Comparison of ENCODE assay signal across 8 cellular contexts in the genomic region with DNA sequence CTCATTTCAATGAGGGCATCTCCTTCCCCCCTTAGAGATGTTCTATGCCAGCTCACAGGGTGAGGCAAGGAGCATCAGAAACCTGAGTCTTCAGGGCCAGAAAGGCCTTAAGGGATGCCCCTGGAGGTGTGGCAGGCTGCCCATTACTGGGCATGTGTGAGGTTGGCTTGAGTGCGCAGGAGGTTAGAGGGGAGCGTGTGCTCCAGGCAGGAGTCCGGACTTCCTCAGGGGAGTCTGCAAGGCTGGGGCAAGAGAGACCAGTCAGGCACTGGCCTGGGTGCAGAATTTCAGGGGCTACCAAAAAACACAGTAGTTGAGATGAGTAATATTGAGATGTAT. TPM values are rescaled to one million over a fixed set of nuclear protein-coding genes. Genes with fewer than 3 reads are reported as not detected.
DNase-seq lines count a peak whose midpoint lies in the region; ATAC-seq, FAIRE-seq and TF ChIP-seq lines count a peak whose summit lies in the region.

No MANE protein-coding gene starts in this region.

- no peak overlapping the region for H3K27ac ChIP-seq in testis

- H3K4me1 ChIP-seq in testis, result peaks cover 25% of the 10 kb centered on the region

- peak overlapping the region; percentile 66 to 76 for H3K4me3 ChIP-seq in testis

- no peak for TF ChIP-seq CTCF in testis (IDR thresholded peaks at IDR 0.05)

- no peak for FAIRE-seq in frontal cortex (lab: Jason Lieb, UNC)

- WGBS in testis, 2 donors, result 59 to 60% methylated on average over 3 of the region's 3 CpGs

- no peaks in the 10 kb centered on the region for H3K36me3 ChIP-seq in testis (ENCODE audit: low read depth, missing control alignments)

- peak overlapping the region; percentile 42 for H3K27ac Mint-ChIP-seq in activated CD4-positive, alpha-beta T cell treated with anti-CD3 and anti-CD28 coated beads for 36 hours
- H3K27ac Mint-ChIP-seq in activated T-helper 2 cell treated with anti-CD3 and anti-CD28 coated beads, Interferon-gamma antibody, Interleukin-2, Interleukin-4, amounts not matched to agents 10 μg/mL and 5 μg/mL and 100 μg/mL, durations not matched to agents 14 hours and 24 hours and 36 hours, result no peak overlapping the region
- no peak overlapping the region for H3K27ac Mint-ChIP-seq in immature natural killer cell

- H3K9me3 Mint-ChIP-seq in activated CD4-positive, alpha-beta T cell treated with anti-CD3 and anti-CD28 coated beads for 36 hours (ENCODE audit: low read depth), result no peaks in the 10 kb centered on the region
- no peaks in the 10 kb centered on the region for H3K9me3 Mint-ChIP-seq in activated T-helper 2 cell treated with anti-CD3 and anti-CD28 coated beads, Interferon-gamma antibody, Interleukin-2, Interleukin-4, amounts not matched to agents 10 μg/mL and 5 μg/mL and 100 μg/mL, durations not matched to agents 14 hours and 24 hours and 36 hours
- no peaks in the 10 kb centered on the region for H3K9me3 Mint-ChIP-seq in immature natural killer cell

- H3K27me3 ChIP-seq in testis, result no peaks in the 10 kb centered on the region

- H3K36me3 Mint-ChIP-seq in activated CD4-positive, alpha-beta T cell treated with anti-CD3 and anti-CD28 coated beads for 36 hours (ENCODE audit: low read depth), result no peaks in the 10 kb centered on the region
- H3K36me3 Mint-ChIP-seq in activated T-helper 2 cell treated with anti-CD3 and anti-CD28 coated beads, Interferon-gamma antibody, Interleukin-2, Interleukin-4, amounts not matched to agents 10 μg/mL and 5 μg/mL and 100 μg/mL, durations not matched to agents 14 hours and 24 hours and 36 hours (ENCODE audit: low read depth), result no peaks in the 10 kb centered on the region
- H3K36me3 Mint-ChIP-seq in immature natural killer cell, result no peaks in the 10 kb centered on the region

- POLR2A ChIA-PET in activated CD4-positive, alpha-beta T cell treated with anti-CD3 and anti-CD28 coated beads for 36 hours (lab: Charles Lee), result interaction anchor here (0.7 kb wide), 1 partner anchor 797 kb away, joined by 3 read pairs; no protein-coding TSS in a partner anchor

- CTCF ChIA-PET in activated CD4-positive, alpha-beta T cell treated with anti-CD3 and anti-CD28 coated beads for 36 hours (lab: Charles Lee), result interaction anchor here (0.7 to 1.9 kb wide), 17 partner anchors 8 to 55 kb away, joined by 3 to 12 read pairs (median 5); a partner anchor contains a TSS

- peak overlapping the region; percentile 72 for H3K4me3 Mint-ChIP-seq in activated CD4-positive, alpha-beta T cell treated with anti-CD3 and anti-CD28 coated beads for 36 hours
- H3K4me3 Mint-ChIP-seq in activated T-helper 2 cell treated with anti-CD3 and anti-CD28 coated beads, Interferon-gamma antibody, Interleukin-2, Interleukin-4, amounts not matched to agents 10 μg/mL and 5 μg/mL and 100 μg/mL, durations not matched to agents 14 hours and 24 hours and 36 hours (ENCODE audit: low read depth), result peak overlapping the region; percentile 69
- H3K4me3 Mint-ChIP-seq in immature natural killer cell, result peak overlapping the region; percentile 59 to 74 (median 66)

- intact Hi-C loops in activated CD4-positive, alpha-beta T cell treated with anti-CD3 and anti-CD28 coated beads for 36 hours (cut with DNase I, micrococcal nuclease), result loop anchor here (5.0 kb wide), 2 partner anchors 39 to 56 kb away; a partner anchor contains a TSS
- intact Hi-C loops in activated T-helper 2 cell treated with anti-CD3 and anti-CD28 coated beads, Interferon-gamma antibody, Interleukin-2, Interleukin-4, amounts not matched to agents 10 μg/mL and 5 μg/mL and 100 μg/mL, durations not matched to agents 14 hours and 24 hours and 36 hours (cut with micrococcal nuclease), result no loop called here
- intact Hi-C loops in testis (cut with DNase I; ENCODE audit: low total_unique reads), result no loop called here

- DNase-seq in activated CD4-positive, alpha-beta T cell treated with anti-CD3 and anti-CD28 coated beads for 36 hours, result no peak
- DNase-seq in activated CD4-positive, alpha-beta T cell treated with anti-CD3 and anti-CD28 coated beads for 1 hour, result no peak
- no peak for DNase-seq in activated T-helper 2 cell treated with anti-CD3 and anti-CD28 coated beads, Interferon-gamma antibody, Interleukin-2, Interleukin-4, amounts not matched to agents 10 μg/mL and 5 μg/mL and 100 μg/mL, durations not matched to agents 14 hours and 24 hours and 36 hours (ENCODE audit: low spot score)
- no peak for DNase-seq in immature natural killer cell
- DNase-seq in testis, result no peak
- DNase-seq in frontal cortex (ENCODE audit: low spot score in 2 of 2), result no peak

- H3K4me1 Mint-ChIP-seq in activated CD4-positive, alpha-beta T cell treated with anti-CD3 and anti-CD28 coated beads for 36 hours, result peaks cover 35% of the 10 kb centered on the region
- peaks cover 20% of the 10 kb centered on the region for H3K4me1 Mint-ChIP-seq in activated T-helper 2 cell treated with anti-CD3 and anti-CD28 coated beads, Interferon-gamma antibody, Interleukin-2, Interleukin-4, amounts not matched to agents 10 μg/mL and 5 μg/mL and 100 μg/mL, durations not matched to agents 14 hours and 24 hours and 36 hours (ENCODE audit: low read depth)
- peaks cover 6 to 17% of the 10 kb centered on the region in 2 donors for H3K4me1 Mint-ChIP-seq in immature natural killer cell

- H3K27me3 Mint-ChIP-seq in activated CD4-positive, alpha-beta T cell treated with anti-CD3 and anti-CD28 coated beads for 36 hours, result no peaks in the 10 kb centered on the region
- peaks cover 9% of the 10 kb centered on the region for H3K27me3 Mint-ChIP-seq in activated T-helper 2 cell treated with anti-CD3 and anti-CD28 coated beads, Interferon-gamma antibody, Interleukin-2, Interleukin-4, amounts not matched to agents 10 μg/mL and 5 μg/mL and 100 μg/mL, durations not matched to agents 14 hours and 24 hours and 36 hours (ENCODE audit: low read depth)
- peaks cover 11 to 16% (median 12%) of the 10 kb centered on the region in 3 donors for H3K27me3 Mint-ChIP-seq in immature natural killer cell (ENCODE audit: low read depth in 3 of 3)

- TF ChIP-seq POLR2A in testis (IDR thresholded peaks at IDR 0.05), result no peak

- no peaks in the 10 kb centered on the region for H3K9me3 ChIP-seq in testis

- peak; percentile 1 for ATAC-seq in activated CD4-positive, alpha-beta T cell treated with anti-CD3 and anti-CD28 coated beads for 36 hours
- ATAC-seq in HG03565 (IDR thresholded peaks at IDR 0.05; ENCODE audit: unreplicated experiment), result no peak
- ATAC-seq in HG03439 (IDR thresholded peaks at IDR 0.05; ENCODE audit: unreplicated experiment), result no peak

RNA-seq across cellular contexts. Expression of a gene that starts 1.9 kb away (rescaled TPM):
- total RNA-seq in activated CD4-positive, alpha-beta T cell treated with anti-CD3 and anti-CD28 coated beads for 36 hours, result 1 to 10 TPM; 1.9 to 2.5 TPM
- 0.84 and 0.99 TPM in 2 replicates for total RNA-seq in activated T-helper 2 cell treated with anti-CD3 and anti-CD28 coated beads, Interferon-gamma antibody, Interleukin-2, Interleukin-4, amounts not matched to agents 10 μg/mL and 5 μg/mL and 100 μg/mL, durations not matched to agents 14 hours and 24 hours and 36 hours
- 1 to 10 TPM in 1 of 3 donors, under 1 TPM in 1, not detected in 1; 0.98 to 1.1 TPM for polyA plus RNA-seq in immature natural killer cell
- total RNA-seq in testis, result 10 to 100 TPM; 13.9 to 14.9 TPM
- polyA plus RNA-seq in testis (ENCODE audit: insufficient read depth, low read depth, low replicate concordance), result 56.8 TPM
- total RNA-seq in frontal cortex, result 2.4 TPM

RNA-seq across cellular contexts. Expression of a gene that starts 54.8 kb away (rescaled TPM):
- not detected for total RNA-seq in activated CD4-positive, alpha-beta T cell treated with anti-CD3 and anti-CD28 coated beads for 36 hours
- total RNA-seq in activated T-helper 2 cell treated with anti-CD3 and anti-CD28 coated beads, Interferon-gamma antibody, Interleukin-2, Interleukin-4, amounts not matched to agents 10 μg/mL and 5 μg/mL and 100 μg/mL, durations not matched to agents 14 hours and 24 hours and 36 hours, result not detected in 2 replicates
- not detected for polyA plus RNA-seq in immature natural killer cell
- 10 to 100 TPM; 17.9 to 47.6 TPM for total RNA-seq in testis
- polyA plus RNA-seq in testis (ENCODE audit: insufficient read depth, low read depth, low replicate concordance), result 80.2 TPM
- total RNA-seq in frontal cortex, result not detected

Comparison
In these comparisons a context has a peak if more than half of its experiments do, and no peak if none do; other contexts are left out.
1. RNA of a gene that starts 54.8 kb away (total RNA-seq): 17.9 to 47.6 TPM in testis; not detected in activated CD4-positive, alpha-beta T cell treated with anti-CD3 and anti-CD28 coated beads for 36 hours, not detected in activated T-helper 2 cell treated with anti-CD3 and anti-CD28 coated beads, Interferon-gamma antibody, Interleukin-2, Interleukin-4, amounts not matched to agents 10 μg/mL and 5 μg/mL and 100 μg/mL, durations not matched to agents 14 hours and 24 hours and 36 hours and not detected in frontal cortex (single experiment); every median in the first group is over 10 times any median in the second.
2. intact Hi-C loops: an anchor here in activated CD4-positive, alpha-beta T cell treated with anti-CD3 and anti-CD28 coated beads for 36 hours (5.0 kb wide); none called in activated T-helper 2 cell treated with anti-CD3 and anti-CD28 coated beads, Interferon-gamma antibody, Interleukin-2, Interleukin-4, amounts not matched to agents 10 μg/mL and 5 μg/mL and 100 μg/mL, durations not matched to agents 14 hours and 24 hours and 36 hours and testis.
3. Peak in every context shown above with its lines, with median percentiles within 50 percentile points of each other: H3K4me3 Mint-ChIP-seq.